In the genomic region with DNA sequence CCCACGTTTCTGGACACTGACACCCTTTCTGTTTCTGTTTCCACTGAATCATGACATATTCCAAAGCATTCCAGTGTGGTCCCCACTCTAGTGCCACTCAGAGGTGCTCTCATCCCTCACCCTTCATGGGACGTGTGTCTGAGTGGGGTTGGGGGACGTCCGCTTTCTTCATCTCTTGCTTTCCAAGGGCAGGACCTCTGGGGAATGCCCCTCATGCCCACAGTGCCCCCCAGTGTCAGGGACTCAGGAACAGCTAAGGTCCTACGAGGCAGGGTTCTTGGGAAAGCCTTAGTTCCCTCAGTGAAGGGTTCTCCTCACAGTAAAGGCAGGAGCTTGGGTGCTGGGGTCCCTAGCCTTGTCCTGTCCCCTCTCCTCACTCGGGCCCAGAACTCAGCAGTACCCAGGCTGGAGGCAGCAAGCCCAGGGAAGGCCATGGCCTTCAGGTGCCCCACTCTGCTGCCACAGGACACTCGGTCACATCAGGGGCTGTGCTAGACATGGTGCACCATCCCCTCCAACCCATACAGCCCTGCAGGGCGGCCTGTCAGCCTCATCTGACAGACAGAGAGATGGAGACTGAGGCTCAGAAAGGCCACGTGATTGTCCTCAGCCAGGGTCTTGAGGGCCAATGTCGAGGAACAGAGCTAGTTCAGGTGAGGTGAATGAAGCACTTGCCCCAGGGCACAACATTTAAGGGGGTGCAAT, we compare ENCODE assay signal across 20 cellular contexts.
"Had no signal": no experiment of that assay in that cellular context is flagged by ENCODE, and none has a peak within 500 bp of the region (broad histone marks: within the 10 kb centered on the region; RNA-seq: fewer than 3 reads in every experiment).

No MANE protein-coding gene starts in this region.

- H3K27ac ChIP-seq: HL-60, SJCRH30, SK-N-MC had no signal

- H3K36me3 ChIP-seq: MG63, SJCRH30 had no signal

- H3K4me3 ChIP-seq: MG63, SJCRH30, SK-N-MC had no signal

- H3K4me1 ChIP-seq: SJCRH30 had no signal

- DNase-seq: KBM-7, MG63, NCI-H1092, NCI-H1105 treated with DMSO at 0.1 percent for 48 hours, NCI-H1417 treated with DMSO at 0.1 percent for 48 hours, NCI-H146, NCI-H1694 treated with DMSO at 0.1 percent for 48 hours, NCI-H1930, NCI-H2081, NCI-H2107, NCI-H2227 treated with DMSO at 0.1 percent for 48 hours, NCI-H524 treated with DMSO at 0.1 percent for 48 hours, NCI-H69, NCI-H774, RPMI8226, SHP77 treated with DMSO at 0.1 percent for 48 hours, SJCRH30 had no signal

- H3K27me3 ChIP-seq: MG63 had no signal

- FAIRE-seq: RCC 7860 had no signal

- H3K9me3 ChIP-seq: MG63, SJCRH30 had no signal
